In genomic region chr5:169703803-169704202, GRCh38 we compare ENCODE assay signal across 2 cellular contexts.
TF ChIP-seq lines count a peak whose summit lies in the region.

No MANE protein-coding gene starts in this region.

TF ChIP-seq in IMR-90, 13 proteins besides CTCF, POLR2A, EP300 and RAD21 (continued from another document):
- TF ChIP-seq MXI1 (IDR thresholded peaks at IDR 0.05; ENCODE audit: borderline replicate concordance, low read depth, low read length): no peak
- TF ChIP-seq CHD1 (IDR thresholded peaks at IDR 0.05; ENCODE audit: low read depth, low read length): no peak
- no peak for TF ChIP-seq MAFK (IDR thresholded peaks at IDR 0.05; ENCODE audit: low read depth, low read length)
- no peak for TF ChIP-seq ELK1 (IDR thresholded peaks at IDR 0.05; ENCODE audit: borderline replicate concordance, low read depth, low read length)

TF ChIP-seq in HEK293T, 16 proteins besides CTCF, POLR2A, EP300 and RAD21 (continued from another document):
- TF ChIP-seq PKNOX1 (IDR thresholded peaks at IDR 0.05): no peak
- TF ChIP-seq ELF4 (IDR thresholded peaks at IDR 0.05): no peak
- TF ChIP-seq BHLHE40 (IDR thresholded peaks at IDR 0.05; ENCODE audit: borderline replicate concordance): no peak
- no peak for TF ChIP-seq ZNF384 (IDR thresholded peaks at IDR 0.05)
- TF ChIP-seq SUZ12 (IDR thresholded peaks at IDR 0.05): no peak
- no peak for TF ChIP-seq CTBP1 (IDR thresholded peaks at IDR 0.05; ENCODE audit: borderline replicate concordance)
- no peak for TF ChIP-seq FOXK2 (IDR thresholded peaks at IDR 0.05)
TF ChIP-seq in HEK293T: peak in this region for 0.
